ENCODE assay signal across 15 cellular contexts in the genomic region with DNA sequence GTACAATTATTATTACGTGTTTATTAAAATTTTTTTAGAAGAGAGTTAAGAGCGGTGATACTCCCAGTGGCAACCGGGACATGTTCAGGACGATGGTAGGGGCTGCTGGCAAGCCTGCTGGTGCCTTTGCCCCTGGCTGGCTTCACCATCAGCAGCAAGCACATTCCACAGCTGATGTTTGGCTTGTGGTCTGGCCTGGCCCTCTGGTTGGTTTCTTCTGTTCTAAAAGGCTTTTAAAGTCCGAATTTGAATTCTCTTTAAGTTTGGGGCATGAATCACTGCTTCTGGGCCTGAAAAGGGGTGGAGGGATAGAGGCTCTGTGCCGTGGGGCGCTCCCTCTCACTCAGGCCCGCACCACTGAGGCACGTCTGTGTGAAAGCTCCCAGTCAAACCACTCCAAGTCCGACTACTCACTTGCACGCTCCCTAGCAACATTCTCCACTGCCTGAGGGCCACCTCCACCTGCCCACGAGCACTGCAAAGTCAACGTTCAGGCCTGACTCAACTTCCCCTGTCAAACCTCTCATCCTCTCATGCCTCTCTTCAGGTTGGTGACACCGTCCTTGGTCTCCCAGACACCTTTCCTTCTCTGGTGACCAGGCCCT. TPM values are rescaled to one million over a fixed set of nuclear protein-coding genes. Genes with fewer than 3 reads are reported as not detected.
DNase-seq lines count a peak whose midpoint lies in the region; ATAC-seq, FAIRE-seq and TF ChIP-seq lines count a peak whose summit lies in the region.
"Had no signal": no experiment of that assay in that cellular context is flagged by ENCODE, and none has a peak within 500 bp of the region (broad histone marks: within the 10 kb centered on the region; RNA-seq: fewer than 3 reads in every experiment).

No MANE protein-coding gene starts in this region.

- no peak for FAIRE-seq in small intestine (lab: Jason Lieb, UNC)

- H3K4me1 ChIP-seq in thoracic aorta (ENCODE audit: control insufficient read depth in 1 of 2, low read depth in 2 of 2) (peaks cover 28 to 89% of the 10 kb centered on the region in 2 donors), small intestine (ENCODE audit: control insufficient read depth in 2 of 2, insufficient read depth in 1 of 2, low read depth in 1 of 2, low read length in 1 of 2) (no peaks in the 10 kb centered on the region)

- H3K4me3 ChIP-seq in thoracic aorta: no peak overlapping the region
- no peak overlapping the region for H3K4me3 ChIP-seq in small intestine (ENCODE audit: low read depth in 1 of 2, low read length in 2 of 2)
- H3K4me3 ChIP-seq: skin epidermis had no signal

- no peaks in the 10 kb centered on the region for H3K27me3 ChIP-seq in thoracic aorta (replicated peaks; ENCODE audit: insufficient read depth)
- H3K27me3 ChIP-seq in small intestine (ENCODE audit: control insufficient read depth in 2 of 2, insufficient read depth in 2 of 2, low read length in 2 of 2): no peaks in the 10 kb centered on the region

- 73 to 88% (median 86%) methylated on average over 14 of the region's 14 CpGs for WGBS in small intestine, 3 donors

- no peaks in the 10 kb centered on the region for H3K36me3 ChIP-seq in thoracic aorta
- H3K36me3 ChIP-seq in small intestine (ENCODE audit: control insufficient read depth in 2 of 2, insufficient read depth in 2 of 2, low read length in 2 of 2): no peaks in the 10 kb centered on the region

- H3K9me3 ChIP-seq in thoracic aorta (no peaks in the 10 kb centered on the region), small intestine (ENCODE audit: control insufficient read depth, low read depth) (no peaks in the 10 kb centered on the region)

- peak; percentile 29; the same call in 2 of the 3 replicates for ATAC-seq in SK-N-SH treated with all-trans-retinoic acid at 6 μM for 48 hours
- ATAC-seq in thoracic aorta (ENCODE audit: insufficient number of reproducible peaks, low FRiP score, low read depth): no peak
- ATAC-seq in HG03139 (IDR thresholded peaks at IDR 0.05; ENCODE audit: unreplicated experiment): no peak
- ATAC-seq in HG02763 (IDR thresholded peaks at IDR 0.05; ENCODE audit: unreplicated experiment): no peak

- H3K27ac ChIP-seq in thoracic aorta (peak overlapping the region; percentile 50 to 84), small intestine (ENCODE audit: low read depth in 1 of 2, low read length in 1 of 2) (peak overlapping the region in 1 of 2 donors; percentile 0)

- DNase-seq in Daoy (ENCODE audit: low read depth) (peak; percentile 41), glomerular visceral epithelial cell (ENCODE audit: extremely low spot score) (peak; percentile 26), thoracic aorta (ENCODE audit: low spot score) (no peak), GM19240 (ENCODE audit: insufficient read length, low spot score) (no peak), small intestine (no peak)
- DNase-seq: activated CD4-positive, alpha-beta T cell treated with anti-CD3 and anti-CD28 coated beads, Interleukin-2, amount 50 U/mL, for 48 hours; C1 segment of cervical spinal cord; DMS79; effector CD8-positive, alpha-beta T cell; nucleus accumbens; stimulated activated naive CD4-positive, alpha-beta T cell treated with Interleukin-2 at 50 U/mL for 16 hours had no signal

- no peak for TF ChIP-seq CTCF in thoracic aorta (IDR thresholded peaks at IDR 0.05)

TF ChIP-seq in SK-N-SH treated with all-trans-retinoic acid at 6 μM for 48 hours, 23 proteins besides CTCF, POLR2A, EP300 and RAD21:
- no peak for TF ChIP-seq OSR1 (CRISPR knock-in tag; IDR thresholded peaks at IDR 0.05)
- TF ChIP-seq, protein P1, sequence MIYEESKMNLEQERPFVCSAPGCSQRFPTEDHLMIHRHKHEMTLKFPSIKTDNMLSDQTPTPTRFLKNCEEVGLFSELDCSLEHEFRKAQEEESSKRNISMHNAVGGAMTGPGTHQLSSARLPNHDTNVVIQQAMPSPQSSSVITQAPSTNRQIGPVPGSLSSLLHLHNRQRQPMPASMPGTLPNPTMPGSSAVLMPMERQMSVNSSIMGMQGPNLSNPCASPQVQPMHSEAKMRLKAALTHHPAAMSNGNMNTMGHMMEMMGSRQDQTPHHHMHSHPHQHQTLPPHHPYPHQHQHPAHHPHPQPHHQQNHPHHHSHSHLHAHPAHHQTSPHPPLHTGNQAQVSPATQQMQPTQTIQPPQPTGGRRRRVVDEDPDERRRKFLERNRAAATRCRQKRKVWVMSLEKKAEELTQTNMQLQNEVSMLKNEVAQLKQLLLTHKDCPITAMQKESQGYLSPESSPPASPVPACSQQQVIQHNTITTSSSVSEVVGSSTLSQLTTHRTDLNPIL (CRISPR knock-in tag; IDR thresholded peaks at IDR 0.05; ENCODE audit: low read depth): no peak
- no peak for TF ChIP-seq ZNF565 (CRISPR knock-in tag; conservative IDR thresholded peaks at IDR 0.05; ENCODE audit: low read depth)
- no peak for TF ChIP-seq TOX (CRISPR knock-in tag; IDR thresholded peaks at IDR 0.05; ENCODE audit: borderline replicate concordance)
- no peak for TF ChIP-seq ZNF70 (CRISPR knock-in tag; IDR thresholded peaks at IDR 0.05)
- TF ChIP-seq ZFP3 (CRISPR knock-in tag; IDR thresholded peaks at IDR 0.05): no peak
- no peak for TF ChIP-seq TCF4 (CRISPR knock-in tag; IDR thresholded peaks at IDR 0.05; ENCODE audit: borderline replicate concordance)
- TF ChIP-seq ARNTL (CRISPR knock-in tag; IDR thresholded peaks at IDR 0.05; ENCODE audit: borderline replicate concordance, low read depth): no peak
- TF ChIP-seq GLIS3 (CRISPR knock-in tag; IDR thresholded peaks at IDR 0.05): no peak
- TF ChIP-seq ESRRG (CRISPR knock-in tag; IDR thresholded peaks at IDR 0.05): no peak
- TF ChIP-seq, protein P2, sequence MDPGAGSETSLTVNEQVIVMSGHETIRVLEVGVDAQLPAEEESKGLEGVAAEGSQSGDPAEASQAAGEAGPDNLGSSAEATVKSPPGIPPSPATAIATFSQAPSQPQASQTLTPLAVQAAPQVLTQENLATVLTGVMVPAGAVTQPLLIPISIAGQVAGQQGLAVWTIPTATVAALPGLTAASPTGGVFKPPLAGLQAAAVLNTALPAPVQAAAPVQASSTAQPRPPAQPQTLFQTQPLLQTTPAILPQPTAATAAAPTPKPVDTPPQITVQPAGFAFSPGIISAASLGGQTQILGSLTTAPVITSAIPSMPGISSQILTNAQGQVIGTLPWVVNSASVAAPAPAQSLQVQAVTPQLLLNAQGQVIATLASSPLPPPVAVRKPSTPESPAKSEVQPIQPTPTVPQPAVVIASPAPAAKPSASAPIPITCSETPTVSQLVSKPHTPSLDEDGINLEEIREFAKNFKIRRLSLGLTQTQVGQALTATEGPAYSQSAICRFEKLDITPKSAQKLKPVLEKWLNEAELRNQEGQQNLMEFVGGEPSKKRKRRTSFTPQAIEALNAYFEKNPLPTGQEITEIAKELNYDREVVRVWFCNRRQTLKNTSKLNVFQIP (CRISPR knock-in tag; IDR thresholded peaks at IDR 0.05; ENCODE audit: borderline replicate concordance, low read depth): no peak
- TF ChIP-seq ISL1 (CRISPR knock-in tag; IDR thresholded peaks at IDR 0.05): no peak
- TF ChIP-seq PPARA (CRISPR knock-in tag; IDR thresholded peaks at IDR 0.05; ENCODE audit: borderline replicate concordance): no peak
TF ChIP-seq in SK-N-SH treated with all-trans-retinoic acid at 6 μM for 48 hours: peak in this region for 0.

RNA-seq across cellular contexts. Expression of a gene that starts 10.1 kb away (rescaled TPM):
- 6.4 and 11.4 TPM in 2 replicates for total RNA-seq in Daoy (2014; rRNA removed; shearing (Covaris generic))
- total RNA-seq in thoracic aorta: 100 to 1,000 TPM; 246 to 360 TPM
- under 1 TPM in 2 of 3 donors, not detected in 1; 0.27 to 0.48 TPM for polyA plus RNA-seq in small intestine

Comparison
In these comparisons a context has a peak if more than half of its experiments do, and no peak if none do; other contexts are left out.
1. DNase-seq: peak in Daoy (single experiment) and glomerular visceral epithelial cell (single experiment); none in thoracic aorta (single experiment), GM19240 (single experiment) and small intestine (single experiment).
2. RNA of a gene that starts 10.1 kb away (total RNA-seq): 246 to 360 TPM in thoracic aorta; 6.4 to 11.4 TPM in Daoy; every median in the first group is over 10 times any median in the second.